3 cellular contexts compared by ENCODE assay signal in genomic region chr1:18011703-18012102, GRCh38.
"Had no signal": no experiment of that assay in that cellular context is flagged by ENCODE, and none has a peak within 500 bp of the region (broad histone marks: within the 10 kb centered on the region; RNA-seq: fewer than 3 reads in every experiment).

No MANE protein-coding gene starts in this region.

- DNase-seq: GDM1, GF-D8 had no signal

- ATAC-seq: GM12878 had no signal

- H3K4me3 ChIP-seq: GM12878 had no signal
